1 cellular context compared by ENCODE assay signal in genomic region chr4:188015025-188015778, GRCh38.
TF ChIP-seq lines count a peak whose summit lies in the region.

No MANE protein-coding gene starts in this region.

TF ChIP-seq in GM23338, 12 proteins besides CTCF, POLR2A, EP300 and RAD21 (continued from another document):
- no peak for TF ChIP-seq ZNF462 (CRISPR knock-in tag; IDR thresholded peaks at IDR 0.05)
- TF ChIP-seq CREB1 (CRISPR knock-in tag; IDR thresholded peaks at IDR 0.05; ENCODE audit: low read depth): no peak
- no peak for TF ChIP-seq POLR2AphosphoS5 (IDR thresholded peaks at IDR 0.05; ENCODE audit: low read depth)
- TF ChIP-seq EZH2 (IDR thresholded peaks at IDR 0.05; ENCODE audit: low read depth, unreplicated experiment): no peak
- TF ChIP-seq STAT1 (IDR thresholded peaks at IDR 0.05; ENCODE audit: unreplicated experiment): no peak
